Comparison of ENCODE assay signal across 13 cellular contexts in the genomic region with DNA sequence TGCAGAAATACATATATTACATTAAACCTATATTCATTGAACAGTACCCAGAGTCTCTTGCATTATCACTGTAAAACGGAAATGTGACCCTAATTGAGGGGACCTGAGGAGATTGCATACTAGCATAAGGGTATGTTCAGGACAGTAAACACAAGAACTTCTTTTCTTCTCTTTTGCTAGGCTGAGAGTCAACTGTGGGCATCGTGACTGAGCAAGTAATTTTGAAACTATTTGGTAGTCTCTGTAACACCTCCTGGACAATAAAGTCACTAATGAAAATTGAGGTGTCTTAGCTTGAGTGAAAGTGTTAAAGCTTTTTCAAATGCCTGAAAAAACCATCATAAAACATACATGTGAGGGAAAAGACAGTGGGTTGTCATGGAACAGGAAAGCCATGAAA.
DNase-seq lines count a peak whose midpoint lies in the region; ATAC-seq and TF ChIP-seq lines count a peak whose summit lies in the region.
"Had no signal": no experiment of that assay in that cellular context is flagged by ENCODE, and none has a peak within 500 bp of the region (broad histone marks: within the 10 kb centered on the region; RNA-seq: fewer than 3 reads in every experiment).

No MANE protein-coding gene starts in this region.

- POLR2A ChIA-PET in PC-9 (lab: Charles Lee; ENCODE audit: unreplicated experiment), result interaction anchor here (0.5 to 0.6 kb wide), 3 partner anchors 28 to 175 kb away, joined by 4 to 7 read pairs (median 5); no protein-coding TSS in a partner anchor

- no peak overlapping the region for H3K4me2 ChIP-seq in PC-9

- ATAC-seq in GM19438 (IDR thresholded peaks at IDR 0.05; ENCODE audit: low read depth, unreplicated experiment) (peak; percentile 47), HG02938 (IDR thresholded peaks at IDR 0.05; ENCODE audit: unreplicated experiment) (peak; percentile 67)
- ATAC-seq: mucosa of descending colon had no signal

- BruUV-seq in PC-9 (replicated peaks; lab: Mats Ljungman, UMichigan), result no TSS peak

- in situ Hi-C loops in GM13977 (cut with MboI; ENCODE audit: low pct_unique_long_range_greater_than_20kb, low sequenced_read_pairs, unreplicated experiment), result no loop called here

- H3F3A ChIP-seq in PC-9 (ENCODE audit: insufficient read depth, low read depth), result peaks cover 53% of the 10 kb centered on the region

- TF ChIP-seq CTCF in GM13977 (IDR thresholded peaks at IDR 0.05; ENCODE audit: extremely low read depth, insufficient read depth, missing control alignments) (no peak), PC-9 (conservative IDR thresholded peaks at IDR 0.05) (no peak), stomach (IDR thresholded peaks at IDR 0.05) (no peak)

- H3K27me3 ChIP-seq in PC-9 (ENCODE audit: insufficient read depth, low read depth), result no peaks in the 10 kb centered on the region
- H3K27me3 ChIP-seq in stomach, result no peaks in the 10 kb centered on the region
- H3K27me3 ChIP-seq: heart right ventricle, sigmoid colon had no signal

- peaks cover 6% of the 10 kb centered on the region; the same call in 1 of the 2 replicates for H3K9me3 ChIP-seq in PC-9 (ENCODE audit: insufficient read depth, low read depth)
- H3K9me3 ChIP-seq in stomach, result no peaks in the 10 kb centered on the region
- H3K9me3 ChIP-seq: Caco-2, heart right ventricle, mucosa of descending colon, sigmoid colon had no signal

- DNase-seq in GM13977 (ENCODE audit: low spot score) (peak; percentile 22), PC-9 (no peak), putamen (ENCODE audit: low spot score) (no peak), SKM-1 treated with dmso at 0.1 percent for 144 hours (lab: John Stamatoyannopoulos, UW; ENCODE audit: unreplicated experiment) (no peak), NOMO-1 treated with dmso at 0.1 percent for 144 hours (lab: John Stamatoyannopoulos, UW; ENCODE audit: unreplicated experiment) (no peak), stomach (no peak)
- DNase-seq: Caco-2, heart right ventricle, mucosa of descending colon, NCI-H2081 treated with DMSO at 0.1 percent for 48 hours, sigmoid colon had no signal

- H3K4me3 ChIP-seq in PC-9 (no peak overlapping the region), stomach (no peak overlapping the region)
- H3K4me3 ChIP-seq: heart right ventricle, mucosa of descending colon, sigmoid colon had no signal

- CTCF ChIA-PET in PC-9 (lab: Charles Lee), result interaction anchor here (0.5 kb wide), 1 partner anchor 1471 kb away, joined by 3 read pairs; no protein-coding TSS in a partner anchor

- H3K4me1 ChIP-seq in PC-9 (replicated peaks; ENCODE audit: insufficient read depth), result peaks cover 62% of the 10 kb centered on the region
- peaks cover 19 to 69% (median 41%) of the 10 kb centered on the region in 4 donors for H3K4me1 ChIP-seq in stomach

- no peaks in the 10 kb centered on the region for H3K36me3 ChIP-seq in PC-9 (ENCODE audit: low read depth)
- no peaks in the 10 kb centered on the region for H3K36me3 ChIP-seq in stomach
- H3K36me3 ChIP-seq: heart right ventricle, sigmoid colon had no signal

- no peak overlapping the region for H2AFZ ChIP-seq in PC-9

- peak overlapping the region; percentile 90 for H3K27ac ChIP-seq in PC-9
- peak overlapping the region in 1 of 5 donors; percentile 70 for H3K27ac ChIP-seq in stomach
- H3K27ac ChIP-seq: heart right ventricle, sigmoid colon had no signal

- no peaks in the 10 kb centered on the region for H3K9me2 ChIP-seq in PC-9 (ENCODE audit: insufficient read depth)

- TF ChIP-seq POLR2A in stomach (IDR thresholded peaks at IDR 0.05), result no peak

- no peaks in the 10 kb centered on the region for H3K79me2 ChIP-seq in PC-9 (ENCODE audit: low read depth)

- 64 to 75% (median 70%) methylated on average over 2 of the region's 2 CpGs for WGBS in stomach, 5 donors

- intact Hi-C loops in PC-9 (cut with micrococcal nuclease; ENCODE audit: unreplicated experiment) (no loop called here), stomach (cut with DNase I; ENCODE audit: low total_unique reads) (no loop called here)

- H4K20me1 ChIP-seq in PC-9 (ENCODE audit: insufficient read depth), result no peaks in the 10 kb centered on the region

- no peak for TF ChIP-seq EP300 in stomach (IDR thresholded peaks at IDR 0.05)
